ENCODE assay signal across 10 cellular contexts in genomic region chr22:24181088-24181995, GRCh38. TPM values are rescaled to one million over a fixed set of nuclear protein-coding genes. Genes with fewer than 3 reads are reported as not detected.
A peak's percentile ranks its signal among the peaks of the same experiment; 100 is the strongest.
DNase-seq lines count a peak whose midpoint lies in the region; ATAC-seq and TF ChIP-seq lines count a peak whose summit lies in the region.
"Had no signal": no experiment of that assay in that cellular context is flagged by ENCODE, and none has a peak within 500 bp of the region (broad histone marks: within the 10 kb centered on the region; RNA-seq: fewer than 3 reads in every experiment).

Gene SUSD2, plus strand, starts transcription at chr22:24181487. Its CDS starts 33 bp downstream, at chr22:24181520.

- intact Hi-C loops in heart left ventricle (cut with DNase I) (loop anchor here in 3 of 10 donors (10.0 kb wide), 2 partner anchors 227 to 343 kb away; no protein-coding TSS in a partner anchor), psoas muscle (cut with DNase I) (no loop called here)

- DNase-seq in EL (peak; percentile 20), RPMI7951 (ENCODE audit: low read depth) (peak; percentile 49), heart left ventricle (peak in 2 of 5 donors; percentile 45 to 81), psoas muscle (peak; percentile 47 to 62), NCI-H2107 (lab: John Stamatoyannopoulos, UW) (no peak), NCI-H2081 treated with DMSO at 0.1 percent for 48 hours (lab: John Stamatoyannopoulos, UW) (no peak)
- no peak for DNase-seq in activated T-cell treated with anti-CD3 and anti-CD28 coated beads, Interleukin-2, amount 50 U/mL, for 72 hours
- DNase-seq: DND-41 had no signal

- ATAC-seq in heart left ventricle, result peak in 2 of 4 donors; percentile 3 to 7
- peak; percentile 7 to 46 (median 22) for ATAC-seq in psoas muscle
- no peak for ATAC-seq in activated T-cell treated with anti-CD3 and anti-CD28 coated beads, Interleukin-2, amount 50 U/mL, for 72 hours (replicated peaks in 1 of 2)
- ATAC-seq in activated T-helper 17 cell treated with anti-CD3 and anti-CD28 coated beads, Interleukin-2, amount 50 U/mL, for 72 hours (replicated peaks), result no peak

- H3K27ac ChIP-seq in heart left ventricle (peak within 1 kb of the TSS in 11 of 12 donors; percentile 30 to 76 (median 49)), psoas muscle (peak within 1 kb of the TSS; percentile 23)
- H3K27ac ChIP-seq: prostate gland had no signal

- TF ChIP-seq CTCF in heart left ventricle (IDR thresholded peaks at IDR 0.05) (no peak), psoas muscle (IDR thresholded peaks at IDR 0.05) (no peak)

- no peak within 1 kb of the TSS for H3K27ac Mint-ChIP-seq in activated T-cell treated with anti-CD3 and anti-CD28 coated beads, Interleukin-2, amount 50 U/mL, for 72 hours
- no peak within 1 kb of the TSS for H3K27ac Mint-ChIP-seq in activated T-helper 17 cell treated with anti-CD3 and anti-CD28 coated beads, Interleukin-2, amount 50 U/mL, for 72 hours

- no peaks in the 10 kb centered on the region for H3K36me3 Mint-ChIP-seq in activated T-cell treated with anti-CD3 and anti-CD28 coated beads, Interleukin-2, amount 50 U/mL, for 72 hours (ENCODE audit: insufficient read depth in 2 of 2)
- no peaks in the 10 kb centered on the region for H3K36me3 Mint-ChIP-seq in activated T-helper 17 cell treated with anti-CD3 and anti-CD28 coated beads, Interleukin-2, amount 50 U/mL, for 72 hours (ENCODE audit: low read depth)

- no peaks in the 10 kb centered on the region for H3K4me1 Mint-ChIP-seq in activated T-cell treated with anti-CD3 and anti-CD28 coated beads, Interleukin-2, amount 50 U/mL, for 72 hours (ENCODE audit: low read depth)
- H3K4me1 Mint-ChIP-seq in activated T-helper 17 cell treated with anti-CD3 and anti-CD28 coated beads, Interleukin-2, amount 50 U/mL, for 72 hours, result no peaks in the 10 kb centered on the region

- H3K9me3 ChIP-seq in heart left ventricle, result no peaks in the 10 kb centered on the region
- no peaks in the 10 kb centered on the region for H3K9me3 ChIP-seq in psoas muscle
- H3K9me3 ChIP-seq: prostate gland had no signal

- H3K4me3 ChIP-seq in heart left ventricle (peak within 1 kb of the TSS in 9 of 12 donors; percentile 22 to 46 (median 30)), psoas muscle (peak within 1 kb of the TSS; percentile 30)
- H3K4me3 ChIP-seq: prostate gland had no signal

- H3K27me3 ChIP-seq in heart left ventricle, result no peaks in the 10 kb centered on the region
- H3K27me3 ChIP-seq in psoas muscle (ENCODE audit: insufficient read depth in 3 of 3, low read length in 2 of 3), result no peaks in the 10 kb centered on the region

- peaks cover 0 to 51% (median 27%) of the 10 kb centered on the region in 12 donors for H3K4me1 ChIP-seq in heart left ventricle
- no peaks in the 10 kb centered on the region for H3K4me1 ChIP-seq in psoas muscle

- H3K9me3 Mint-ChIP-seq in activated T-cell treated with anti-CD3 and anti-CD28 coated beads, Interleukin-2, amount 50 U/mL, for 72 hours, result no peaks in the 10 kb centered on the region
- H3K9me3 Mint-ChIP-seq in activated T-helper 17 cell treated with anti-CD3 and anti-CD28 coated beads, Interleukin-2, amount 50 U/mL, for 72 hours, result no peaks in the 10 kb centered on the region

- no peak within 1 kb of the TSS for H3K4me3 Mint-ChIP-seq in activated T-cell treated with anti-CD3 and anti-CD28 coated beads, Interleukin-2, amount 50 U/mL, for 72 hours
- H3K4me3 Mint-ChIP-seq in activated T-helper 17 cell treated with anti-CD3 and anti-CD28 coated beads, Interleukin-2, amount 50 U/mL, for 72 hours, result no peak within 1 kb of the TSS

- H3K36me3 ChIP-seq in heart left ventricle (peaks cover 0 to 17% (median 8%) of the 10 kb centered on the region in 9 donors), psoas muscle (ENCODE audit: insufficient read depth in 1 of 2, low read depth in 1 of 2) (peaks cover 0 to 6% of the 10 kb centered on the region in 2 donors)
- H3K36me3 ChIP-seq: prostate gland had no signal

- TF ChIP-seq POLR2A in heart left ventricle (IDR thresholded peaks at IDR 0.05), result no peak

- H3K27me3 Mint-ChIP-seq in activated T-cell treated with anti-CD3 and anti-CD28 coated beads, Interleukin-2, amount 50 U/mL, for 72 hours (ENCODE audit: low read depth), result no peaks in the 10 kb centered on the region
- H3K27me3 Mint-ChIP-seq in activated T-helper 17 cell treated with anti-CD3 and anti-CD28 coated beads, Interleukin-2, amount 50 U/mL, for 72 hours, result no peaks in the 10 kb centered on the region

- 61 to 73% (median 69%) methylated on average over 27 to 35 of the region's 35 CpGs for WGBS in heart left ventricle, 4 donors
- WGBS in psoas muscle, 3 donors, result 43 to 60% (median 48%) methylated on average over 28 to 35 of the region's 35 CpGs

RNA-seq across cellular contexts. Expression of gene SUSD2, which starts in this region (rescaled TPM):
- 0.39 and 0.96 TPM in 2 replicates for total RNA-seq in RPMI7951 (2014; rRNA removed; shearing (Covaris generic))
- total RNA-seq in heart left ventricle (10 to 100 TPM in 1 of 9 donors, 1 to 10 TPM in 8; 1.5 to 12.6 (median 2.6) TPM), psoas muscle (1 to 10 TPM; 1.1 to 1.8 (median 1.4) TPM)
- polyA plus RNA-seq in heart left ventricle (1 to 10 TPM; 2.7 to 3.5 TPM), psoas muscle (1 to 10 TPM; 1.1 to 1.4 (median 1.3) TPM)
- under 1 TPM; 0.55 to 0.60 TPM for total RNA-seq in activated T-cell treated with anti-CD3 and anti-CD28 coated beads, Interleukin-2, amount 50 U/mL, for 72 hours
- 1 to 10 TPM in 1 of 2 donors, under 1 TPM in 1; 0.66 to 1.5 TPM for total RNA-seq in activated T-helper 17 cell treated with anti-CD3 and anti-CD28 coated beads, Interleukin-2, amount 50 U/mL, for 72 hours

Comparison
In these comparisons a context has a peak if more than half of its experiments do, and no peak if none do; other contexts are left out.
1. Peak in DNase-seq in RPMI7951; RNA of the gene not detected or under 1 TPM.
2. DNase-seq: peak in EL (single experiment) and psoas muscle (2 of 2); none in NCI-H2107 (single experiment), activated T-cell treated with anti-CD3 and anti-CD28 coated beads, Interleukin-2, amount 50 U/mL, for 72 hours (0 of 2) and NCI-H2081 treated with DMSO at 0.1 percent for 48 hours (single experiment).
3. ATAC-seq: peak in psoas muscle (4 of 4); none in activated T-cell treated with anti-CD3 and anti-CD28 coated beads, Interleukin-2, amount 50 U/mL, for 72 hours (0 of 2) and activated T-helper 17 cell treated with anti-CD3 and anti-CD28 coated beads, Interleukin-2, amount 50 U/mL, for 72 hours (single experiment).